1 cellular context compared by ENCODE assay signal in genomic region chr13:110533771-110534670, GRCh38.
TF ChIP-seq lines count a peak whose summit lies in the region.

No MANE protein-coding gene starts in this region.

TF ChIP-seq in H1, 55 proteins besides CTCF, POLR2A, EP300 and RAD21:
- TF ChIP-seq SRF (IDR thresholded peaks at IDR 0.05; ENCODE audit: low read depth, low read length) (no peak), TEAD4 (IDR thresholded peaks at IDR 0.05; ENCODE audit: low read depth, low read length) (no peak), GTF2F1 (IDR thresholded peaks at IDR 0.05; ENCODE audit: borderline replicate concordance, low read depth, low read length) (no peak), NANOG (IDR thresholded peaks at IDR 0.05; ENCODE audit: insufficient read depth, low read depth, low read length, poor library complexity, severe bottlenecking) (no peak), HDAC6 (IDR thresholded peaks at IDR 0.05; ENCODE audit: low read depth, low read length) (no peak), FOSL1 (IDR thresholded peaks at IDR 0.05; ENCODE audit: insufficient read depth, low read depth, low read length) (no peak), CTBP2 (IDR thresholded peaks at IDR 0.05; ENCODE audit: borderline replicate concordance, insufficient read depth, insufficient read length, low read length) (no peak), POU5F1 (IDR thresholded peaks at IDR 0.05; ENCODE audit: low read depth, low read length) (no peak), SUZ12 (IDR thresholded peaks at IDR 0.05; ENCODE audit: low read length) (no peak), JUN (IDR thresholded peaks at IDR 0.05; ENCODE audit: low read depth, low read length) (no peak), RNF2 (IDR thresholded peaks at IDR 0.05; ENCODE audit: borderline replicate concordance, low read depth, low read length, missing control alignments, poor library complexity, severe bottlenecking) (no peak), HDAC2 (IDR thresholded peaks at IDR 0.05; ENCODE audit: borderline replicate concordance in 1 of 2, low read depth in 2 of 2, low read length in 2 of 2) (no peak), YY1 (IDR thresholded peaks at IDR 0.05; ENCODE audit: low read depth, low read length) (no peak), PHF8 (conservative IDR thresholded peaks at IDR 0.05; ENCODE audit: low read depth, low read length) (no peak), EZH2 (IDR thresholded peaks at IDR 0.05; ENCODE audit: low read depth, low read length, severe bottlenecking) (no peak), KDM5A (IDR thresholded peaks at IDR 0.05; ENCODE audit: low read length) (no peak), NRF1 (IDR thresholded peaks at IDR 0.05; ENCODE audit: low read depth, low read length) (no peak), SIRT6 (IDR thresholded peaks at IDR 0.05; ENCODE audit: low read length) (no peak)
- TF ChIP-seq, protein P1, sequence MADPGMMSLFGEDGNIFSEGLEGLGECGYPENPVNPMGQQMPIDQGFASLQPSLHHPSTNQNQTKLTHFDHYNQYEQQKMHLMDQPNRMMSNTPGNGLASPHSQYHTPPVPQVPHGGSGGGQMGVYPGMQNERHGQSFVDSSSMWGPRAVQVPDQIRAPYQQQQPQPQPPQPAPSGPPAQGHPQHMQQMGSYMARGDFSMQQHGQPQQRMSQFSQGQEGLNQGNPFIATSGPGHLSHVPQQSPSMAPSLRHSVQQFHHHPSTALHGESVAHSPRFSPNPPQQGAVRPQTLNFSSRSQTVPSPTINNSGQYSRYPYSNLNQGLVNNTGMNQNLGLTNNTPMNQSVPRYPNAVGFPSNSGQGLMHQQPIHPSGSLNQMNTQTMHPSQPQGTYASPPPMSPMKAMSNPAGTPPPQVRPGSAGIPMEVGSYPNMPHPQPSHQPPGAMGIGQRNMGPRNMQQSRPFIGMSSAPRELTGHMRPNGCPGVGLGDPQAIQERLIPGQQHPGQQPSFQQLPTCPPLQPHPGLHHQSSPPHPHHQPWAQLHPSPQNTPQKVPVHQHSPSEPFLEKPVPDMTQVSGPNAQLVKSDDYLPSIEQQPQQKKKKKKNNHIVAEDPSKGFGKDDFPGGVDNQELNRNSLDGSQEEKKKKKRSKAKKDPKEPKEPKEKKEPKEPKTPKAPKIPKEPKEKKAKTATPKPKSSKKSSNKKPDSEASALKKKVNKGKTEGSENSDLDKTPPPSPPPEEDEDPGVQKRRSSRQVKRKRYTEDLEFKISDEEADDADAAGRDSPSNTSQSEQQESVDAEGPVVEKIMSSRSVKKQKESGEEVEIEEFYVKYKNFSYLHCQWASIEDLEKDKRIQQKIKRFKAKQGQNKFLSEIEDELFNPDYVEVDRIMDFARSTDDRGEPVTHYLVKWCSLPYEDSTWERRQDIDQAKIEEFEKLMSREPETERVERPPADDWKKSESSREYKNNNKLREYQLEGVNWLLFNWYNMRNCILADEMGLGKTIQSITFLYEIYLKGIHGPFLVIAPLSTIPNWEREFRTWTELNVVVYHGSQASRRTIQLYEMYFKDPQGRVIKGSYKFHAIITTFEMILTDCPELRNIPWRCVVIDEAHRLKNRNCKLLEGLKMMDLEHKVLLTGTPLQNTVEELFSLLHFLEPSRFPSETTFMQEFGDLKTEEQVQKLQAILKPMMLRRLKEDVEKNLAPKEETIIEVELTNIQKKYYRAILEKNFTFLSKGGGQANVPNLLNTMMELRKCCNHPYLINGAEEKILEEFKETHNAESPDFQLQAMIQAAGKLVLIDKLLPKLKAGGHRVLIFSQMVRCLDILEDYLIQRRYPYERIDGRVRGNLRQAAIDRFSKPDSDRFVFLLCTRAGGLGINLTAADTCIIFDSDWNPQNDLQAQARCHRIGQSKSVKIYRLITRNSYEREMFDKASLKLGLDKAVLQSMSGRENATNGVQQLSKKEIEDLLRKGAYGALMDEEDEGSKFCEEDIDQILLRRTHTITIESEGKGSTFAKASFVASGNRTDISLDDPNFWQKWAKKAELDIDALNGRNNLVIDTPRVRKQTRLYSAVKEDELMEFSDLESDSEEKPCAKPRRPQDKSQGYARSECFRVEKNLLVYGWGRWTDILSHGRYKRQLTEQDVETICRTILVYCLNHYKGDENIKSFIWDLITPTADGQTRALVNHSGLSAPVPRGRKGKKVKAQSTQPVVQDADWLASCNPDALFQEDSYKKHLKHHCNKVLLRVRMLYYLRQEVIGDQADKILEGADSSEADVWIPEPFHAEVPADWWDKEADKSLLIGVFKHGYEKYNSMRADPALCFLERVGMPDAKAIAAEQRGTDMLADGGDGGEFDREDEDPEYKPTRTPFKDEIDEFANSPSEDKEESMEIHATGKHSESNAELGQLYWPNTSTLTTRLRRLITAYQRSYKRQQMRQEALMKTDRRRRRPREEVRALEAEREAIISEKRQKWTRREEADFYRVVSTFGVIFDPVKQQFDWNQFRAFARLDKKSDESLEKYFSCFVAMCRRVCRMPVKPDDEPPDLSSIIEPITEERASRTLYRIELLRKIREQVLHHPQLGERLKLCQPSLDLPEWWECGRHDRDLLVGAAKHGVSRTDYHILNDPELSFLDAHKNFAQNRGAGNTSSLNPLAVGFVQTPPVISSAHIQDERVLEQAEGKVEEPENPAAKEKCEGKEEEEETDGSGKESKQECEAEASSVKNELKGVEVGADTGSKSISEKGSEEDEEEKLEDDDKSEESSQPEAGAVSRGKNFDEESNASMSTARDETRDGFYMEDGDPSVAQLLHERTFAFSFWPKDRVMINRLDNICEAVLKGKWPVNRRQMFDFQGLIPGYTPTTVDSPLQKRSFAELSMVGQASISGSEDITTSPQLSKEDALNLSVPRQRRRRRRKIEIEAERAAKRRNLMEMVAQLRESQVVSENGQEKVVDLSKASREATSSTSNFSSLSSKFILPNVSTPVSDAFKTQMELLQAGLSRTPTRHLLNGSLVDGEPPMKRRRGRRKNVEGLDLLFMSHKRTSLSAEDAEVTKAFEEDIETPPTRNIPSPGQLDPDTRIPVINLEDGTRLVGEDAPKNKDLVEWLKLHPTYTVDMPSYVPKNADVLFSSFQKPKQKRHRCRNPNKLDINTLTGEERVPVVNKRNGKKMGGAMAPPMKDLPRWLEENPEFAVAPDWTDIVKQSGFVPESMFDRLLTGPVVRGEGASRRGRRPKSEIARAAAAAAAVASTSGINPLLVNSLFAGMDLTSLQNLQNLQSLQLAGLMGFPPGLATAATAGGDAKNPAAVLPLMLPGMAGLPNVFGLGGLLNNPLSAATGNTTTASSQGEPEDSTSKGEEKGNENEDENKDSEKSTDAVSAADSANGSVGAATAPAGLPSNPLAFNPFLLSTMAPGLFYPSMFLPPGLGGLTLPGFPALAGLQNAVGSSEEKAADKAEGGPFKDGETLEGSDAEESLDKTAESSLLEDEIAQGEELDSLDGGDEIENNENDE (IDR thresholded peaks at IDR 0.05; ENCODE audit: insufficient replicate concordance, low read length) = no peak
TF ChIP-seq in H1: peak in this region for 0.
